In the genomic region with DNA sequence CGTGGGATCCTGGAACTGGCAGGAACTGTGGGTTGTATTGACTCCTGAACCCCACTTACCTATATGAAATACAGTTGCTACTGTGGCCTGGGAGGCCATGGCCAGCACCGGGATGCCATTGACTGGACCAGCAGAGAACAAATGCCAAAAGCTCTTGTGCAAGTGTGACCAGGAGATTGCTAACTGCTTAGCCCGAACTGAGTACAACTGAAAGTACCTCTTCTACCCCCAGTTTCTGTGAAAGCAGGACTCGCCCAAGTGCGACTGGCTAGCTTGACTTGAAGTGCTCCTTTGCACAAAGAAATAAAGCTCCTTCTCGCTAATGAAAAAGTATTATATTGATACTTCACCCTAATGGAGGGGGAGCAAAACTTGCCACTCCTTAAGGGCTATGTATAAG, we compare ENCODE assay signal across 18 cellular contexts.
A peak's percentile ranks its signal among the peaks of the same experiment; 100 is the strongest.
DNase-seq lines count a peak whose midpoint lies in the region; ATAC-seq and TF ChIP-seq lines count a peak whose summit lies in the region.
"Had no signal": no experiment of that assay in that cellular context is flagged by ENCODE, and none has a peak within 500 bp of the region (broad histone marks: within the 10 kb centered on the region; RNA-seq: fewer than 3 reads in every experiment).

No MANE protein-coding gene starts in this region.

- TF ChIP-seq POLR2A in GM18505 (IDR thresholded peaks at IDR 0.05; ENCODE audit: borderline replicate concordance, extremely low read depth, insufficient read depth, insufficient read length) = no peak

- POLR2A ChIA-PET in CD8-positive, alpha-beta memory T cell (lab: Charles Lee) = no interaction called here

- H3K4me1 ChIP-seq in CD8-positive, alpha-beta memory T cell (ENCODE audit: insufficient read depth, low read length) = no peaks in the 10 kb centered on the region

- H3K4me3 ChIP-seq in HL-60 (replicated peaks; ENCODE audit: insufficient read depth, low read length) = no peak overlapping the region
- H3K4me3 ChIP-seq in CD8-positive, alpha-beta memory T cell (ENCODE audit: low read length) = no peak overlapping the region

- CTCF ChIA-PET in CD8-positive, alpha-beta memory T cell (lab: Charles Lee) = no interaction called here

- H3K36me3 Mint-ChIP-seq in CD8-positive, alpha-beta memory T cell = no peaks in the 10 kb centered on the region
- H3K36me3 Mint-ChIP-seq: activated naive CD8-positive, alpha-beta T cell treated with anti-CD3 and anti-CD28 coated beads, Interleukin-2, amount 10 ng/mL, durations not matched to agents 7 days and 5 days; natural killer cell treated with Interleukin-12 subunit alpha and Interleukin-12 subunit beta and Interleukin-15 and Interleukin-18, amount 100 ng/mL, for 72 hours had no signal

- no peak overlapping the region for H3K27ac Mint-ChIP-seq in CD8-positive, alpha-beta memory T cell
- H3K27ac Mint-ChIP-seq: activated naive CD8-positive, alpha-beta T cell treated with anti-CD3 and anti-CD28 coated beads, Interleukin-2, amount 10 ng/mL, durations not matched to agents 7 days and 5 days; endodermal cell; natural killer cell treated with Interleukin-12 subunit alpha and Interleukin-12 subunit beta and Interleukin-15 and Interleukin-18, amount 100 ng/mL, for 72 hours had no signal

- ATAC-seq in GM18505 (IDR thresholded peaks at IDR 0.05; ENCODE audit: unreplicated experiment) (peak; percentile 90), GM19452 (IDR thresholded peaks at IDR 0.05; ENCODE audit: unreplicated experiment) (peak; percentile 91), HG02938 (IDR thresholded peaks at IDR 0.05; ENCODE audit: unreplicated experiment) (peak; percentile 89)
- ATAC-seq: activated CD4-positive, CD25-positive, alpha-beta regulatory T cell treated with anti-CD3 and anti-CD28 coated beads, Interleukin-2, amount 50 U/mL, for 24 hours had no signal

- no peaks in the 10 kb centered on the region for H3K4me1 Mint-ChIP-seq in CD8-positive, alpha-beta memory T cell
- H3K4me1 Mint-ChIP-seq: activated naive CD8-positive, alpha-beta T cell treated with anti-CD3 and anti-CD28 coated beads, Interleukin-2, amount 10 ng/mL, durations not matched to agents 7 days and 5 days; endodermal cell had no signal

- peak overlapping the region; percentile 94 for H3K27ac ChIP-seq in HL-60 (replicated peaks)
- H3K27ac ChIP-seq in CD8-positive, alpha-beta memory T cell (ENCODE audit: low read depth, low read length) = no peak overlapping the region
- H3K27ac ChIP-seq: foreskin keratinocyte had no signal

- TF ChIP-seq CTCF in HL-60 (IDR thresholded peaks at IDR 0.05; ENCODE audit: insufficient read depth, low read length) = no peak

- no peak for DNase-seq in HL-60 (ENCODE audit: low read depth in 1 of 2, low spot score in 1 of 2)
- DNase-seq in NK-92 (lab: John Stamatoyannopoulos, UW; ENCODE audit: unreplicated experiment) = no peak
- no peak for DNase-seq in LoVo (ENCODE audit: low spot score)
- DNase-seq in head of caudate nucleus = no peak
- no peak for DNase-seq in CD8-positive, alpha-beta memory T cell
- DNase-seq: activated naive CD8-positive, alpha-beta T cell treated with anti-CD3 and anti-CD28 coated beads, Interleukin-2, amount 10 ng/mL, durations not matched to agents 7 days and 5 days; Calu3; central memory CD4-positive, alpha-beta T cell; endodermal cell; mammary epithelial cell; NCI-H524 treated with DMSO at 0.1 percent for 48 hours; stimulated activated CD4-positive, alpha-beta T cell treated with anti-CD3 and anti-CD28 coated beads, Interleukin-15, amount 100 ng/mL, for 24 hours had no signal

- H3K27me3 ChIP-seq in HL-60 (ENCODE audit: insufficient read depth, poor library complexity, severe bottlenecking) = no peaks in the 10 kb centered on the region
- H3K27me3 ChIP-seq in CD8-positive, alpha-beta memory T cell (ENCODE audit: insufficient read depth, low read length, poor library complexity, severe bottlenecking) = peaks cover 5% of the 10 kb centered on the region
- H3K27me3 ChIP-seq: foreskin keratinocyte had no signal

- no peaks in the 10 kb centered on the region for H3K9me3 Mint-ChIP-seq in CD8-positive, alpha-beta memory T cell
- H3K9me3 Mint-ChIP-seq: activated naive CD8-positive, alpha-beta T cell treated with anti-CD3 and anti-CD28 coated beads, Interleukin-2, amount 10 ng/mL, durations not matched to agents 7 days and 5 days; endodermal cell; natural killer cell treated with Interleukin-12 subunit alpha and Interleukin-12 subunit beta and Interleukin-15 and Interleukin-18, amount 100 ng/mL, for 72 hours had no signal

- peaks cover 14 to 15% of the 10 kb centered on the region in 2 donors for H3K27me3 Mint-ChIP-seq in CD8-positive, alpha-beta memory T cell

- intact Hi-C loops in head of caudate nucleus (cut with DNase I) = no loop called here

- H3K36me3 ChIP-seq in CD8-positive, alpha-beta memory T cell (ENCODE audit: insufficient read depth, low read length) = no peaks in the 10 kb centered on the region

- no peaks in the 10 kb centered on the region for H3K9me3 ChIP-seq in CD8-positive, alpha-beta memory T cell (ENCODE audit: low read length)

- H3K4me3 Mint-ChIP-seq in CD8-positive, alpha-beta memory T cell = no peak overlapping the region
- H3K4me3 Mint-ChIP-seq: activated naive CD8-positive, alpha-beta T cell treated with anti-CD3 and anti-CD28 coated beads, Interleukin-2, amount 10 ng/mL, durations not matched to agents 7 days and 5 days; endodermal cell; natural killer cell treated with Interleukin-12 subunit alpha and Interleukin-12 subunit beta and Interleukin-15 and Interleukin-18, amount 100 ng/mL, for 72 hours had no signal
